In the genomic region with DNA sequence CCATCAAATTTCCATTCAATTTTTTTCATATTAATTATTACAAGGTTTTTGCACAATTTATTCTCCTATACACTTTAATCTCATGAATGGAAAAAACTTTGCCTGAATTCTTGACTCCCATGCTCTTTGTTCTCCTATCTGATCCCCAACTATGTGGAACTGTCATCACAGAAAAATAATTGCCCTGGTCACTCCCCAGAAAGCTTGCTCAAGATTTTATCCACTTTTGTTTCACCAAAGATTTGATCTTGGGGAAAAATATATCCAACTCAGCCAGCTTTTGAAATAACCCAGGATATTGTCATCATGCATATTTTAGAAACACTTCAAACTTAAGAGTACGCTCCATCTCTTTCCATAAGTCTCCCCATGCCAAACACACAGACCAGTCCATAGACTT, we compare ENCODE assay signal across 5 cellular contexts.
"Had no signal": no experiment of that assay in that cellular context is flagged by ENCODE, and none has a peak within 500 bp of the region (broad histone marks: within the 10 kb centered on the region; RNA-seq: fewer than 3 reads in every experiment).

No MANE protein-coding gene starts in this region.

- H3K27ac ChIP-seq: HL-60 had no signal

- H3K27ac Mint-ChIP-seq: IgD-negative memory B cell had no signal

- H3K9me3 Mint-ChIP-seq: IgD-negative memory B cell had no signal

- H3K27me3 Mint-ChIP-seq: IgD-negative memory B cell had no signal

- DNase-seq: IMR-90 had no signal

- H3K4me1 Mint-ChIP-seq: IgD-negative memory B cell had no signal

- H3K4me3 ChIP-seq: K562 had no signal

- ATAC-seq: HepG2, K562 had no signal

- H3K36me3 Mint-ChIP-seq: IgD-negative memory B cell had no signal

- H3K4me3 Mint-ChIP-seq: IgD-negative memory B cell had no signal
